Comparison of ENCODE assay signal across 34 cellular contexts in genomic region chr3:44206301-44206700, GRCh38. TPM values are rescaled to one million over a fixed set of nuclear protein-coding genes. Genes with fewer than 3 reads are reported as not detected.
"Had no signal": no experiment of that assay in that cellular context is flagged by ENCODE, and none has a peak within 500 bp of the region (broad histone marks: within the 10 kb centered on the region; RNA-seq: fewer than 3 reads in every experiment).

No MANE protein-coding gene starts in this region.

- H3K4me3 Mint-ChIP-seq: activated B cell treated with CpG ODN at 0.5 μM for 24 hours; activated CD8-positive, alpha-beta T cell treated with anti-CD3 and anti-CD28 coated beads for 36 hours; activated naive CD4-positive, alpha-beta T cell treated with anti-CD3 and anti-CD28 coated beads for 36 hours; activated naive CD8-positive, alpha-beta T cell; activated naive CD8-positive, alpha-beta T cell treated with anti-CD3 and anti-CD28 coated beads, Interleukin-2, amount 50 U/mL, for 24 hours; brain; T-cell; T-helper 17 cell had no signal

- H3K27ac Mint-ChIP-seq: activated B cell treated with CpG ODN at 0.5 μM for 24 hours; activated CD8-positive, alpha-beta T cell treated with anti-CD3 and anti-CD28 coated beads for 36 hours; activated naive CD4-positive, alpha-beta T cell treated with anti-CD3 and anti-CD28 coated beads for 36 hours; activated naive CD8-positive, alpha-beta T cell treated with anti-CD3 and anti-CD28 coated beads, Interleukin-2, amount 50 U/mL, for 24 hours; activated T-helper 2 cell treated with anti-CD3 and anti-CD28 coated beads, Interferon-gamma antibody, Interleukin-2, Interleukin-4, amounts not matched to agents 10 μg/mL and 5 μg/mL and 100 μg/mL, durations not matched to agents 14 hours and 24 hours and 36 hours; T-cell; T-helper 17 cell had no signal

- DNase-seq: activated B cell treated with CpG ODN at 0.5 μM for 24 hours; activated CD4-positive, alpha-beta T cell treated with anti-CD3 and anti-CD28 coated beads for 48 hours; activated CD4-positive, alpha-beta T cell treated with anti-CD3 and anti-CD28 coated beads, Interleukin-2, amount 50 U/mL, for 4 hours; activated CD4-positive, CD25-positive, alpha-beta regulatory T cell treated with anti-CD3 and anti-CD28 coated beads, Interleukin-2, amount 50 U/mL, for 72 hours; activated CD8-positive, alpha-beta T cell treated with anti-CD3 and anti-CD28 coated beads for 36 hours; activated gamma-delta T cell; activated naive CD4-positive, alpha-beta T cell treated with anti-CD3 and anti-CD28 coated beads for 36 hours; activated naive CD8-positive, alpha-beta T cell treated with anti-CD3 and anti-CD28 coated beads, Interleukin-2, amount 50 U/mL, for 24 hours; activated T-cell treated with anti-CD3 and anti-CD28 coated beads, Interleukin-2, amount 50 U/mL, for 1 hour; anterior cingulate cortex; central memory CD4-positive, alpha-beta T cell; KBM-7; NCI-H1105; NCI-H1417 treated with DMSO at 0.1 percent for 48 hours; NCI-H1930; NCI-H2081 treated with DMSO at 0.1 percent for 48 hours; NCI-H226; NCI-H526; NCI-H748 treated with DMSO at 0.1 percent for 48 hours; NK-92 treated with Interleukin-12 subunit alpha and Interleukin-12 subunit beta, amount 100 ng/mL, for 24 hours; PC-3; SIG-M5; T-cell; T-helper 17 cell had no signal

- H3K4me1 Mint-ChIP-seq: activated B cell treated with CpG ODN at 0.5 μM for 24 hours, brain had no signal

- H3K9me3 Mint-ChIP-seq: activated B cell treated with CpG ODN at 0.5 μM for 24 hours; activated CD8-positive, alpha-beta T cell treated with anti-CD3 and anti-CD28 coated beads for 36 hours; activated naive CD4-positive, alpha-beta T cell treated with anti-CD3 and anti-CD28 coated beads for 36 hours; activated naive CD8-positive, alpha-beta T cell treated with anti-CD3 and anti-CD28 coated beads, Interleukin-2, amount 50 U/mL, for 24 hours; activated T-helper 2 cell treated with anti-CD3 and anti-CD28 coated beads, Interferon-gamma antibody, Interleukin-2, Interleukin-4, amounts not matched to agents 10 μg/mL and 5 μg/mL and 100 μg/mL, durations not matched to agents 14 hours and 24 hours and 36 hours; brain; T-cell had no signal

- H3K27ac ChIP-seq: RWPE1, VCaP had no signal

- H3K36me3 Mint-ChIP-seq: activated naive CD8-positive, alpha-beta T cell; brain; T-cell had no signal

RNA-seq across cellular contexts. Expression of gene TOPAZ1, which starts 35.4 kb away (rescaled TPM):
- total RNA-seq: activated B cell treated with CpG ODN at 0.5 μM for 24 hours; activated CD8-positive, alpha-beta memory T cell treated with anti-CD3 and anti-CD28 coated beads for 36 hours; activated CD8-positive, alpha-beta T cell treated with anti-CD3 and anti-CD28 coated beads for 36 hours; activated naive CD4-positive, alpha-beta T cell treated with anti-CD3 and anti-CD28 coated beads for 36 hours; activated T-helper 2 cell treated with anti-CD3 and anti-CD28 coated beads, Interferon-gamma antibody, Interleukin-2, Interleukin-4, amounts not matched to agents 10 μg/mL and 5 μg/mL and 100 μg/mL, durations not matched to agents 14 hours and 24 hours and 36 hours; MCF 10A; NCI-H460; PC-3; Right ventricle myocardium inferior; SK-MEL-5; T-cell; T-helper 17 cell had no signal
